ENCODE assay signal across 8 cellular contexts in the genomic region with DNA sequence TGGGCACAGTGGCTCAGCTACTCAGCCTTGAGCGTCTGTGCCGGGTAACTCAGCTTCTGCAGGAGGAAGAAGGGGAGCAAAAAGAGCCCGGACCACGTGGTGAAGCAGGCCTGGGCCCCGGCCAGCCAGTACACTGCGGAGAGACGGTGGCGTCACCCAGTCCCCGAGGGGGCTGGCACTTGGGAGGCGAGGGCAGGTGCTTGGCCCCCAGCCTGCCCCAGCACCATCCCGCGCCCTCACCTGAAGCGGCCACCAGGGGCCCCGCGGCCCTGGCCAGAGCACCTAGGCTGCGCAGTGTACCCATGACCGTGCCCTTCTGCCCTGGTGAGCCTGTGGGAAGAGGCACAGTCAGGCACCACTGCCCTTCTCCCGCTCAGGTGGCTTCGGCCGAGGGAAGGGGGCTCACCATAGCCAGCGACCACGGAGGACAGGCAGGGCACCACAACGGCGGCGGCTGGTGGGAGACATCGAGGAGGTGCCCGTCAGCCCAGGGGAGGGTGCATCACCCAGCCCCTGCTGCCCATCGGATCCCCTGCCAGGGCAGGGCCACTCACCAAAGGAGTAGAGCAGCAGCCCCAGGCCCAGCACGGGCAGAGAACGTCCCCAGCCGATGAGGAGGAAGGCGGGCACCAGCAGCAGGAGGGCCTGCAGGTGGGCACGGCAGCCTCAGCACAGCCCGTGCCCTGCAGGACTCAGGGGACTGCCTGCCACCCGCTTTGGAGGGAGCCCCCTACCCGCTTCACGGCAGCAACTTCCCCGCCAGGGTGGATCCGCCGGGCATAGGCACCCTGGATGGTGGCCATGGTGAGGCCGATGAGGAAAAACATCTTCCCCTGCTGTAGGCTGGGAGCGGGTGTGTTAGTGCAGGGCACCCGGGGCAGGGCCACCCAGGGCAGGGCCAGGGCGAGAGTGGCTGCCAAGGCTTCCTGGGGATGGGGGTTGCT. TPM values are rescaled to one million over a fixed set of nuclear protein-coding genes. Genes with fewer than 3 reads are reported as not detected.
DNase-seq lines count a peak whose midpoint lies in the region; ATAC-seq and TF ChIP-seq lines count a peak whose summit lies in the region.

No MANE protein-coding gene starts in this region.

- peak overlapping the region; percentile 87 for H3K4me3 Mint-ChIP-seq in CD8-positive, alpha-beta T cell
- H3K4me3 Mint-ChIP-seq in neural crest cell: no peak overlapping the region

- no peaks in the 10 kb centered on the region for H3K9me3 ChIP-seq in CD8-positive, alpha-beta T cell (ENCODE audit: low read length)

- no peaks in the 10 kb centered on the region for H3K9me3 Mint-ChIP-seq in CD8-positive, alpha-beta T cell
- no peaks in the 10 kb centered on the region for H3K9me3 Mint-ChIP-seq in neural crest cell

- H3K36me3 ChIP-seq in CD8-positive, alpha-beta T cell (ENCODE audit: insufficient read depth, low read length): peaks cover 22% of the 10 kb centered on the region

- peaks cover 51% of the 10 kb centered on the region for H3K36me3 Mint-ChIP-seq in CD8-positive, alpha-beta T cell
- peaks cover 3% of the 10 kb centered on the region for H3K36me3 Mint-ChIP-seq in neural crest cell (ENCODE audit: low read depth)

- no peak for DNase-seq in CD8-positive, alpha-beta T cell
- DNase-seq in NB4 (ENCODE audit: low read depth) (peak; percentile 34), coronary artery (ENCODE audit: low spot score) (peak; percentile 74), neural crest cell (ENCODE audit: low read depth, low spot score) (no peak), cerebellar nuclear complex (lab: John Stamatoyannopoulos, UW) (no peak), SKM-1 treated with dmso at 0.1 percent for 144 hours (lab: John Stamatoyannopoulos, UW; ENCODE audit: unreplicated experiment) (no peak), NCI-H1436 (lab: John Stamatoyannopoulos, UW) (no peak)

- H3K27ac ChIP-seq in CD8-positive, alpha-beta T cell (ENCODE audit: low read depth, low read length): peak overlapping the region; percentile 47
- H3K27ac ChIP-seq in coronary artery: peak overlapping the region; percentile 14 to 94

- H3K4me1 Mint-ChIP-seq in CD8-positive, alpha-beta T cell (ENCODE audit: low read depth): peaks cover 27% of the 10 kb centered on the region
- H3K4me1 Mint-ChIP-seq in neural crest cell: peaks cover 14% of the 10 kb centered on the region

- CTCF ChIA-PET in CD8-positive, alpha-beta T cell (lab: Charles Lee): no interaction called here

- TF ChIP-seq CTCF in CD8-positive, alpha-beta T cell (IDR thresholded peaks at IDR 0.05): no peak
- TF ChIP-seq CTCF in NB4 (IDR thresholded peaks at IDR 0.05; ENCODE audit: low read depth, low read length): peak; percentile 15
- TF ChIP-seq CTCF in coronary artery (IDR thresholded peaks at IDR 0.05): no peak
- peak; percentile 29 for TF ChIP-seq CTCF in neural crest cell (conservative IDR thresholded peaks at IDR 0.05)

- H3K27me3 ChIP-seq in CD8-positive, alpha-beta T cell (ENCODE audit: insufficient read depth, low read length): no peaks in the 10 kb centered on the region

- no peak for TF ChIP-seq POLR2A in NB4 (IDR thresholded peaks at IDR 0.05; ENCODE audit: extremely low read depth, insufficient read length)

- no peaks in the 10 kb centered on the region for H3K27me3 Mint-ChIP-seq in CD8-positive, alpha-beta T cell (ENCODE audit: low read depth)
- H3K27me3 Mint-ChIP-seq in neural crest cell (ENCODE audit: low read depth): peaks cover 4% of the 10 kb centered on the region

- no peak for ATAC-seq in CD8-positive, alpha-beta T cell
- ATAC-seq in GM18498 (IDR thresholded peaks at IDR 0.05; ENCODE audit: unreplicated experiment): no peak

- POLR2A ChIA-PET in CD8-positive, alpha-beta T cell (lab: Charles Lee): interaction anchor here (1.5 kb wide), 1 partner anchor 32 kb away, joined by 3 read pairs; a partner anchor contains a TSS

- H3K27ac Mint-ChIP-seq in CD8-positive, alpha-beta T cell: peak overlapping the region; percentile 91
- H3K27ac Mint-ChIP-seq in neural crest cell (ENCODE audit: unreplicated experiment): no peak overlapping the region

- H3K4me3 ChIP-seq in CD8-positive, alpha-beta T cell (ENCODE audit: low read depth, low read length): no peak overlapping the region
- H3K4me3 ChIP-seq in NB4 (ENCODE audit: low read depth, low read length): peak overlapping the region; percentile 87
- no peak overlapping the region for H3K4me3 ChIP-seq in coronary artery

- peaks cover 38% of the 10 kb centered on the region for H3K4me1 ChIP-seq in CD8-positive, alpha-beta T cell (ENCODE audit: insufficient read depth, low read length)

- intact Hi-C loops in CD8-positive, alpha-beta T cell (cut with DNase I, micrococcal nuclease): loop anchor here (5.0 to 10.0 kb wide), 3 partner anchors 89 to 686 kb away; a partner anchor contains a TSS

RNA-seq across cellular contexts. Expression of a gene that starts 32.1 kb away (rescaled TPM):
- 10 to 100 TPM; 23.5 to 23.9 TPM for total RNA-seq in CD8-positive, alpha-beta T cell
- 46.6 and 49.2 TPM in 2 replicates for total RNA-seq in neural crest cell

RNA-seq across cellular contexts. Expression of a gene that starts 32.3 kb away (rescaled TPM):
- total RNA-seq in CD8-positive, alpha-beta T cell: 1 to 10 TPM; 1.2 to 1.3 TPM
- total RNA-seq in neural crest cell: 8.9 and 11.6 TPM in 2 replicates

Comparison
In these comparisons a context has a peak if more than half of its experiments do, and no peak if none do; other contexts are left out.
1. DNase-seq: peak in NB4 (single experiment) and coronary artery (single experiment); none in CD8-positive, alpha-beta T cell (0 of 7), neural crest cell (single experiment), cerebellar nuclear complex (0 of 2), SKM-1 treated with dmso at 0.1 percent for 144 hours (single experiment) and NCI-H1436 (single experiment).
2. CTCF ChIP-seq: peak in NB4 (single experiment) and neural crest cell (single experiment); none in CD8-positive, alpha-beta T cell (single experiment) and coronary artery (single experiment).